9 cellular contexts compared by ENCODE assay signal in genomic region chr13:52651880-52652169, GRCh38. TPM values are rescaled to one million over a fixed set of nuclear protein-coding genes. Genes with fewer than 3 reads are reported as not detected.
DNase-seq lines count a peak whose midpoint lies in the region; ATAC-seq, FAIRE-seq and TF ChIP-seq lines count a peak whose summit lies in the region.
"Had no signal": no experiment of that assay in that cellular context is flagged by ENCODE, and none has a peak within 500 bp of the region (broad histone marks: within the 10 kb centered on the region; RNA-seq: fewer than 3 reads in every experiment).

No MANE protein-coding gene starts in this region.

- peak overlapping the region; percentile 89 for H3K27ac Mint-ChIP-seq in activated naive CD4-positive, alpha-beta T cell treated with anti-CD3 and anti-CD28 coated beads, Interleukin-2, amount 50 U/mL, for 24 hours
- no peak overlapping the region for H3K27ac Mint-ChIP-seq in activated naive CD4-positive, alpha-beta T cell treated with anti-CD3 and anti-CD28 coated beads for 36 hours
- no peak overlapping the region for H3K27ac Mint-ChIP-seq in activated CD4-positive, alpha-beta memory T cell treated with anti-CD3 and anti-CD28 coated beads, Interleukin-2, amount 10 ng/mL, durations not matched to agents 7 days and 5 days
- H3K27ac Mint-ChIP-seq in stimulated activated memory B cell treated with anti-CD40 and anti-IgM and Interleukin-4, amounts not matched to agents 10 μg/mL and 1 μg/mL and 100 μg/mL, for 72 hours: no peak overlapping the region
- H3K27ac Mint-ChIP-seq: dendritic cell treated with granulocyte-macrophage colony-stimulating factor and Interleukin-4, amounts not matched to agents 40 ng/mL and 50 ng/mL, for 4 days had no signal

- TF ChIP-seq EP300 in K562 (IDR thresholded peaks at IDR 0.05; ENCODE audit: low read length): no peak

- CTCF ChIA-PET in activated naive CD4-positive, alpha-beta T cell treated with anti-CD3 and anti-CD28 coated beads for 36 hours (lab: Charles Lee): interaction anchor here (1.0 to 2.5 kb wide), 6 partner anchors 14 to 201 kb away, joined by 3 to 15 read pairs (median 4); no protein-coding TSS in a partner anchor
- CTCF ChIA-PET in K562 (lab: Yijun Ruan, JAX; ENCODE audit: low intra/inter-chr PET ratio): no interaction called here
- CTCF ChIA-PET in activated CD4-positive, alpha-beta memory T cell treated with anti-CD3 and anti-CD28 coated beads, Interleukin-2, amount 10 ng/mL, durations not matched to agents 7 days and 5 days (lab: Charles Lee): interaction anchor here (1.1 to 3.4 kb wide), 8 partner anchors 8 to 202 kb away, joined by 3 to 40 read pairs (median 8); partner anchors contain the start of gene VPS36

- FAIRE-seq in K562 (lab: Jason Lieb, UNC): no peak

- H3K9me1 ChIP-seq in K562 (ENCODE audit: control insufficient read depth, insufficient read depth, low read length): no peaks in the 10 kb centered on the region

- no peak overlapping the region for H3K4me3 Mint-ChIP-seq in activated naive CD4-positive, alpha-beta T cell treated with anti-CD3 and anti-CD28 coated beads, Interleukin-2, amount 50 U/mL, for 24 hours
- no peak overlapping the region for H3K4me3 Mint-ChIP-seq in activated naive CD4-positive, alpha-beta T cell treated with anti-CD3 and anti-CD28 coated beads for 36 hours
- H3K4me3 Mint-ChIP-seq in activated CD4-positive, alpha-beta memory T cell treated with anti-CD3 and anti-CD28 coated beads, Interleukin-2, amount 10 ng/mL, durations not matched to agents 7 days and 5 days: no peak overlapping the region
- no peak overlapping the region for H3K4me3 Mint-ChIP-seq in stimulated activated memory B cell treated with anti-CD40 and anti-IgM and Interleukin-4, amounts not matched to agents 10 μg/mL and 1 μg/mL and 100 μg/mL, for 72 hours

- peak overlapping the region; percentile 80 for H3K4me2 ChIP-seq in K562 (ENCODE audit: insufficient read depth, low read length)

- under 1% methylated on average over 8 of the region's 8 CpGs for WGBS in K562 (ENCODE audit: insufficient coverage, low coverage, missing lambda C conversion rate)
- 1% methylated on average over 8 of the region's 8 CpGs for WGBS in lower leg skin, 2 donors

- H3K27me3 ChIP-seq in K562 (ENCODE audit: control insufficient read depth in 2 of 2, insufficient read depth in 2 of 2, low read length in 2 of 2): no peaks in the 10 kb centered on the region

- H3K4me3 ChIP-seq in K562 (peak overlapping the region; percentile 66), lower leg skin (ENCODE audit: low read depth, poor library complexity, severe bottlenecking) (peak overlapping the region; percentile 46)

- no peak for DNase-seq in activated naive CD4-positive, alpha-beta T cell treated with anti-CD3 and anti-CD28 coated beads for 36 hours
- DNase-seq in K562 (ENCODE audit: extremely low read depth in 1 of 4, low spot score in 3 of 4) (peak in 1 of 4 experiments; percentile 31), lower leg skin (ENCODE audit: low spot score in 2 of 2) (no peak)
- DNase-seq in activated CD4-positive, alpha-beta memory T cell treated with anti-CD3 and anti-CD28 coated beads, Interleukin-2, amount 10 ng/mL, durations not matched to agents 7 days and 5 days: no peak

- TF ChIP-seq RAD21 in K562 (CRISPR knock-in tag; conservative IDR thresholded peaks at IDR 0.05 in 1 of 2, IDR thresholded peaks at IDR 0.05 in 1 of 2): no peak

- peaks cover 63% of the 10 kb centered on the region for H3K79me2 ChIP-seq in K562 (ENCODE audit: control insufficient read depth, insufficient read depth, low read length)

- H3K27me3 Mint-ChIP-seq in activated naive CD4-positive, alpha-beta T cell treated with anti-CD3 and anti-CD28 coated beads, Interleukin-2, amount 50 U/mL, for 24 hours: no peaks in the 10 kb centered on the region
- H3K27me3 Mint-ChIP-seq in activated naive CD4-positive, alpha-beta T cell treated with anti-CD3 and anti-CD28 coated beads for 36 hours (ENCODE audit: low read depth): no peaks in the 10 kb centered on the region
- no peaks in the 10 kb centered on the region for H3K27me3 Mint-ChIP-seq in activated CD4-positive, alpha-beta memory T cell treated with anti-CD3 and anti-CD28 coated beads, Interleukin-2, amount 10 ng/mL, durations not matched to agents 7 days and 5 days
- H3K27me3 Mint-ChIP-seq in stimulated activated memory B cell treated with anti-CD40 and anti-IgM and Interleukin-4, amounts not matched to agents 10 μg/mL and 1 μg/mL and 100 μg/mL, for 72 hours: no peaks in the 10 kb centered on the region
- H3K27me3 Mint-ChIP-seq: dendritic cell treated with granulocyte-macrophage colony-stimulating factor and Interleukin-4, amounts not matched to agents 40 ng/mL and 50 ng/mL, for 4 days had no signal

- H3K36me3 ChIP-seq in K562 (ENCODE audit: control insufficient read depth, insufficient read depth, low read length): peaks cover 33% of the 10 kb centered on the region; the same call in 2 of the 3 replicates

- TF ChIP-seq CTCF in K562 (IDR thresholded peaks at IDR 0.05 in 2 of 3, conservative IDR thresholded peaks at IDR 0.05 in 1 of 3; ENCODE audit: insufficient read depth in 2 of 3, low read depth in 1 of 3, low read length in 3 of 3): no peak
- TF ChIP-seq CTCF in lower leg skin (IDR thresholded peaks at IDR 0.05): no peak

- peaks cover 11% of the 10 kb centered on the region for H3K4me1 Mint-ChIP-seq in activated naive CD4-positive, alpha-beta T cell treated with anti-CD3 and anti-CD28 coated beads, Interleukin-2, amount 50 U/mL, for 24 hours
- peaks cover 14% of the 10 kb centered on the region for H3K4me1 Mint-ChIP-seq in activated naive CD4-positive, alpha-beta T cell treated with anti-CD3 and anti-CD28 coated beads for 36 hours (ENCODE audit: low read depth)
- H3K4me1 Mint-ChIP-seq in activated CD4-positive, alpha-beta memory T cell treated with anti-CD3 and anti-CD28 coated beads, Interleukin-2, amount 10 ng/mL, durations not matched to agents 7 days and 5 days: peaks cover 9% of the 10 kb centered on the region
- peaks cover 8% of the 10 kb centered on the region for H3K4me1 Mint-ChIP-seq in stimulated activated memory B cell treated with anti-CD40 and anti-IgM and Interleukin-4, amounts not matched to agents 10 μg/mL and 1 μg/mL and 100 μg/mL, for 72 hours

- peaks cover 9% of the 10 kb centered on the region for H3K36me3 Mint-ChIP-seq in activated naive CD4-positive, alpha-beta T cell treated with anti-CD3 and anti-CD28 coated beads, Interleukin-2, amount 50 U/mL, for 24 hours
- H3K36me3 Mint-ChIP-seq in activated naive CD4-positive, alpha-beta T cell treated with anti-CD3 and anti-CD28 coated beads for 36 hours (ENCODE audit: low read depth): peaks cover 14% of the 10 kb centered on the region
- H3K36me3 Mint-ChIP-seq in activated CD4-positive, alpha-beta memory T cell treated with anti-CD3 and anti-CD28 coated beads, Interleukin-2, amount 10 ng/mL, durations not matched to agents 7 days and 5 days (ENCODE audit: low read depth): peaks cover 19% of the 10 kb centered on the region
- peaks cover 18% of the 10 kb centered on the region for H3K36me3 Mint-ChIP-seq in stimulated activated memory B cell treated with anti-CD40 and anti-IgM and Interleukin-4, amounts not matched to agents 10 μg/mL and 1 μg/mL and 100 μg/mL, for 72 hours

- in situ Hi-C loops in K562 (cut with MboI): no loop called here

- H3K9me3 ChIP-seq in K562 (replicated peaks; ENCODE audit: control insufficient read depth, insufficient read depth, low read depth, low read length): no peaks in the 10 kb centered on the region

- POLR2A ChIA-PET in K562 (lab: Yijun Ruan, JAX): interaction anchor here (1.5 to 3.4 kb wide), 3 partner anchors 9 to 34 kb away, joined by 5 to 24 read pairs (median 8); partner anchors contain the start of gene HNRNPA1L2
- POLR2A ChIA-PET in activated CD4-positive, alpha-beta memory T cell treated with anti-CD3 and anti-CD28 coated beads, Interleukin-2, amount 10 ng/mL, durations not matched to agents 7 days and 5 days (lab: Charles Lee): interaction anchor here (0.9 to 4.2 kb wide), 11 partner anchors 10 to 201 kb away, joined by 4 to 91 read pairs (median 9); partner anchors contain the start of genes HNRNPA1L2 and VPS36

- H3K27ac ChIP-seq in K562 (ENCODE audit: extremely low read depth, low read depth, low read length): peak overlapping the region; percentile 92

- H4K20me1 ChIP-seq in K562 (replicated peaks; ENCODE audit: control insufficient read depth, insufficient read depth, low read length): no peaks in the 10 kb centered on the region

- peaks cover 0 to 5% of the 10 kb centered on the region in 2 experiments; a peak in 1 of 5 replicates for H3K4me1 ChIP-seq in K562 (replicated peaks in 1 of 2; ENCODE audit: control insufficient read depth in 2 of 2, insufficient read depth in 2 of 2, low read length in 2 of 2)

- peak overlapping the region; percentile 97 for H2AFZ ChIP-seq in K562 (ENCODE audit: low read depth, low read length)

- ATAC-seq in HG03378 (IDR thresholded peaks at IDR 0.05; ENCODE audit: unreplicated experiment) (peak; percentile 10), K562 (peak; percentile 59), HG02870 (IDR thresholded peaks at IDR 0.05; ENCODE audit: unreplicated experiment) (no peak)
- ATAC-seq in stimulated activated memory B cell treated with anti-CD40 and anti-IgM and Interleukin-4, amounts not matched to agents 10 μg/mL and 1 μg/mL and 100 μg/mL, for 72 hours: no peak

- TF ChIP-seq POLR2A in K562 (conservative IDR thresholded peaks at IDR 0.05): no peak
- TF ChIP-seq POLR2A in lower leg skin (IDR thresholded peaks at IDR 0.05): no peak

- peak overlapping the region; percentile 84 to 85 for H3K9ac ChIP-seq in K562 (ENCODE audit: insufficient read depth in 1 of 2, low read depth in 2 of 2, low read length in 2 of 2)

- TSS peak; percentile 67 for BruUV-seq in K562 (replicated peaks; lab: Mats Ljungman, UMichigan)

- no peaks in the 10 kb centered on the region for H3K9me3 Mint-ChIP-seq in activated naive CD4-positive, alpha-beta T cell treated with anti-CD3 and anti-CD28 coated beads, Interleukin-2, amount 50 U/mL, for 24 hours
- H3K9me3 Mint-ChIP-seq in activated naive CD4-positive, alpha-beta T cell treated with anti-CD3 and anti-CD28 coated beads for 36 hours: no peaks in the 10 kb centered on the region
- H3K9me3 Mint-ChIP-seq in activated CD4-positive, alpha-beta memory T cell treated with anti-CD3 and anti-CD28 coated beads, Interleukin-2, amount 10 ng/mL, durations not matched to agents 7 days and 5 days: no peaks in the 10 kb centered on the region
- no peaks in the 10 kb centered on the region for H3K9me3 Mint-ChIP-seq in stimulated activated memory B cell treated with anti-CD40 and anti-IgM and Interleukin-4, amounts not matched to agents 10 μg/mL and 1 μg/mL and 100 μg/mL, for 72 hours
- H3K9me3 Mint-ChIP-seq: dendritic cell treated with granulocyte-macrophage colony-stimulating factor and Interleukin-4, amounts not matched to agents 40 ng/mL and 50 ng/mL, for 4 days had no signal

- intact Hi-C loops in activated naive CD4-positive, alpha-beta T cell treated with anti-CD3 and anti-CD28 coated beads for 36 hours (cut with micrococcal nuclease): loop anchor here (1.0 to 5.0 kb wide), 9 partner anchors 35 to 1199 kb away; partner anchors contain the start of genes ALG11, ATP7B, CKAP2 and INTS6
- intact Hi-C loops in K562 (cut with micrococcal nuclease): loop anchor here (1.0 to 10.0 kb wide), 2 partner anchors 35 to 197 kb away; partner anchors contain the start of genes CKAP2 and VPS36
- intact Hi-C loops in lower leg skin (cut with DNase I; ENCODE audit: low total_unique reads): no loop called here

RNA-seq across cellular contexts. Expression of gene SUGT1, which starts 0.8 kb away (rescaled TPM):
- total RNA-seq in activated naive CD4-positive, alpha-beta T cell treated with anti-CD3 and anti-CD28 coated beads for 36 hours: 10 to 100 TPM; 42.7 to 44.1 TPM
- 10.0 and 22.1 TPM in 2 replicates for total RNA-seq in K562 (2011; cell fraction: chromatin; rRNA removed; ENCODE audit: low replicate concordance)
- total RNA-seq in K562 (2011; cell fraction: nucleolus; rRNA removed): 9.3 and 10.8 TPM in 2 replicates
- 16.1 and 26.0 TPM in 2 replicates for total RNA-seq in K562 (2011; cell fraction: nucleoplasm; rRNA removed)
- total RNA-seq in K562 (2014; rRNA removed) (38.1 and 42.7 TPM in 2 replicates), K562 (2014; rRNA removed; fragmentation: Illumina TruSeq; extraction: Trizol) (67.1 and 67.6 TPM in 2 replicates), K562 (2015; rRNA removed; fragmentation: Illumina TruSeq; extraction: Trizol) (47.1 and 53.8 TPM in 2 replicates), K562 (2021) (44.8 and 51.4 TPM in 2 replicates), lower leg skin (10 to 100 TPM; 21.2 to 39.0 (median 30.9) TPM)
- polyA plus RNA-seq in K562 (2011; rRNA removed) (29.2 and 44.7 TPM in 2 replicates), K562 (2014; fragmentation: Illumina TruSeq; extraction: Trizol) (57.1 and 59.1 TPM in 2 replicates), K562 (2014; fragmentation: Nextera tagmentation; extraction: Ambion mirVana) (10 to 100 TPM; 59.0 to 60.4 TPM), K562 (2014; rRNA removed) (50.6 and 55.7 TPM in 2 replicates)
- polyA plus RNA-seq in K562 (2011; cell fraction: cytosol; rRNA removed): 12.2 and 14.0 TPM in 2 replicates
- 9.3 and 9.9 TPM in 2 replicates for polyA plus RNA-seq in K562 (2011; cell fraction: nucleus; rRNA removed)
- 35.3 and 59.1 TPM in 2 replicates for polyA plus RNA-seq in K562 (2012)
- 33.2 and 34.6 TPM in 2 replicates for polyA minus RNA-seq in K562 (2011; rRNA and poly(A)+ RNA removed)
- 8.1 and 12.7 TPM in 2 replicates for polyA minus RNA-seq in K562 (2011; cell fraction: cytosol; rRNA and poly(A)+ RNA removed)
- 14.5 and 17.7 TPM in 2 replicates for polyA minus RNA-seq in K562 (2011; cell fraction: nucleus; rRNA and poly(A)+ RNA removed)
- 10 to 100 TPM; 50.1 to 51.7 TPM for total RNA-seq in activated CD4-positive, alpha-beta memory T cell treated with anti-CD3 and anti-CD28 coated beads, Interleukin-2, amount 10 ng/mL, durations not matched to agents 7 days and 5 days

RNA-seq across cellular contexts. Expression of gene HNRNPA1L2, which starts 9.6 kb away (rescaled TPM):
- 1 to 10 TPM; 6.2 to 6.7 TPM for total RNA-seq in activated naive CD4-positive, alpha-beta T cell treated with anti-CD3 and anti-CD28 coated beads for 36 hours
- total RNA-seq in K562 (2011; cell fraction: chromatin; rRNA removed; ENCODE audit: low replicate concordance): 2.5 and 8.5 TPM in 2 replicates
- total RNA-seq in K562 (2011; cell fraction: nucleolus; rRNA removed): 0.83 and 2.2 TPM in 2 replicates
- 3.5 and 4.4 TPM in 2 replicates for total RNA-seq in K562 (2011; cell fraction: nucleoplasm; rRNA removed)
- 3.7 and 4.1 TPM in 2 replicates for total RNA-seq in K562 (2014; rRNA removed)
- 6.8 and 8.5 TPM in 2 replicates for total RNA-seq in K562 (2014; rRNA removed; fragmentation: Illumina TruSeq; extraction: Trizol)
- 4.7 and 5.7 TPM in 2 replicates for total RNA-seq in K562 (2015; rRNA removed; fragmentation: Illumina TruSeq; extraction: Trizol)
- total RNA-seq in K562 (2021): 5.3 and 5.5 TPM in 2 replicates
- polyA plus RNA-seq in K562 (2011; rRNA removed): 5.0 and 7.6 TPM in 2 replicates
- 1.1 and 3.2 TPM in 2 replicates for polyA plus RNA-seq in K562 (2011; cell fraction: cytosol; rRNA removed)
- polyA plus RNA-seq in K562 (2011; cell fraction: nucleus; rRNA removed): 4.0 and 6.2 TPM in 2 replicates
- polyA plus RNA-seq in K562 (2012): 11.9 and 12.8 TPM in 2 replicates
- polyA plus RNA-seq in K562 (2014; fragmentation: Illumina TruSeq; extraction: Trizol): 9.0 and 10.1 TPM in 2 replicates
- 1 to 10 TPM; 4.6 to 9.2 TPM for polyA plus RNA-seq in K562 (2014; fragmentation: Nextera tagmentation; extraction: Ambion mirVana)
- 10.6 and 10.8 TPM in 2 replicates for polyA plus RNA-seq in K562 (2014; rRNA removed)
- 13.5 and 16.2 TPM in 2 replicates for polyA minus RNA-seq in K562 (2011; rRNA and poly(A)+ RNA removed)
- polyA minus RNA-seq in K562 (2011; cell fraction: cytosol; rRNA and poly(A)+ RNA removed): 1.5 and 2.2 TPM in 2 replicates
- polyA minus RNA-seq in K562 (2011; cell fraction: nucleus; rRNA and poly(A)+ RNA removed): 2.8 and 5.3 TPM in 2 replicates
- total RNA-seq in lower leg skin: 1 to 10 TPM; 1.8 to 2.8 (median 2.5) TPM
- 1 to 10 TPM; 8.9 to 9.3 TPM for total RNA-seq in activated CD4-positive, alpha-beta memory T cell treated with anti-CD3 and anti-CD28 coated beads, Interleukin-2, amount 10 ng/mL, durations not matched to agents 7 days and 5 days

Comparison
In these comparisons a context has a peak if more than half of its experiments do, and no peak if none do; other contexts are left out.
1. ATAC-seq: peak in HG03378 (single experiment) and K562 (single experiment); none in HG02870 (single experiment) and stimulated activated memory B cell treated with anti-CD40 and anti-IgM and Interleukin-4, amounts not matched to agents 10 μg/mL and 1 μg/mL and 100 μg/mL, for 72 hours (single experiment).